In the genomic region with DNA sequence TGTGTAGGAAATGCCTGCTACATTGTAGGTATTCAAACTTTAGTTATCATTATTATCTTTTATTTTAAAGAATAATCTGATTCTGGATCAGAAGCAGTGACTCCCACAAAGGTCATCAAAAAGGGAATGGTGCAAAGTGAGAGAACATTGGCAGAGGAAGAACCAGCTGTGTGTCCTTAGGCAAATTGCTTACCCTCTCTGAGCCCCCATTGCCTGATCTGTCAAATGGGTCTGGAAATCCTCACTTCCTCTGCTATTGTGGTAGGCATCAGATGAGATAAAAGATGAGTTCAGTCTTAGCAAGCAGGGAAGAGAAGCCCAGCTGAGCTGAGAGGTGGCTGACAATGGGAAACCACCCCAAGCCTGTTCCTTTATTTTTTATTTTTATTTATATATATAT, we compare ENCODE assay signal across 19 cellular contexts. TPM values are rescaled to one million over a fixed set of nuclear protein-coding genes. Genes with fewer than 3 reads are reported as not detected.
DNase-seq lines count a peak whose midpoint lies in the region; ATAC-seq, FAIRE-seq and TF ChIP-seq lines count a peak whose summit lies in the region.
"Had no signal": no experiment of that assay in that cellular context is flagged by ENCODE, and none has a peak within 500 bp of the region (broad histone marks: within the 10 kb centered on the region; RNA-seq: fewer than 3 reads in every experiment).

No MANE protein-coding gene starts in this region.

- TF ChIP-seq RAD21 in A549 (conservative IDR thresholded peaks at IDR 0.05 in 1 of 2, IDR thresholded peaks at IDR 0.05 in 1 of 2): no peak

- DNase-seq in A549 (ENCODE audit: low read depth in 1 of 2, low spot score in 1 of 2) (no peak), activated B cell treated with CpG ODN at 0.5 μM for 24 hours (no peak), HEK293T (ENCODE audit: extremely low spot score) (no peak), SIG-M5 treated with dmso at 0.1 percent for 504 hours (lab: John Stamatoyannopoulos, UW; ENCODE audit: unreplicated experiment) (no peak), colonic mucosa (no peak), kidney glomerular epithelial cell (lab: John Stamatoyannopoulos, UW) (no peak)
- DNase-seq: 8988T; CD4-positive, alpha-beta T cell; CD8-positive, alpha-beta memory T cell; DMS53; DMS79 treated with DMSO at 0.1 percent for 48 hours; GF-D8; H9 had no signal

- no peaks in the 10 kb centered on the region for H3K27me3 ChIP-seq in BLaER1 treated with 17β-estradiol and CSF1 and Interleukin-3, amounts not matched to agents 10 nM and 100 nM
- H3K27me3 ChIP-seq in colonic mucosa: no peaks in the 10 kb centered on the region

- H3K4me1 Mint-ChIP-seq in activated B cell treated with CpG ODN at 0.5 μM for 24 hours: peaks cover 76% of the 10 kb centered on the region
- H3K4me1 Mint-ChIP-seq in dendritic cell treated with granulocyte-macrophage colony-stimulating factor and Interleukin-4, amounts not matched to agents 40 ng/mL and 50 ng/mL, for 4 days (ENCODE audit: low read depth): peaks cover 81% of the 10 kb centered on the region
- H3K4me1 Mint-ChIP-seq: CD8-positive, alpha-beta memory T cell; H9 had no signal

- H3K4me3 ChIP-seq in A549: no peak overlapping the region
- H3K4me3 ChIP-seq in BLaER1 treated with 17β-estradiol and CSF1 and Interleukin-3, amounts not matched to agents 10 nM and 100 nM: no peak overlapping the region
- H3K4me3 ChIP-seq in colonic mucosa: no peak overlapping the region
- H3K4me3 ChIP-seq: GM23338 had no signal

- H3K36me3 ChIP-seq in BLaER1 treated with 17β-estradiol and CSF1 and Interleukin-3, amounts not matched to agents 10 nM and 100 nM: no peaks in the 10 kb centered on the region
- no peaks in the 10 kb centered on the region for H3K36me3 ChIP-seq in colonic mucosa

- H3K27me3 Mint-ChIP-seq in activated B cell treated with CpG ODN at 0.5 μM for 24 hours: no peaks in the 10 kb centered on the region
- H3K27me3 Mint-ChIP-seq in dendritic cell treated with granulocyte-macrophage colony-stimulating factor and Interleukin-4, amounts not matched to agents 40 ng/mL and 50 ng/mL, for 4 days: no peaks in the 10 kb centered on the region
- H3K27me3 Mint-ChIP-seq: CD4-positive, alpha-beta T cell had no signal

- TF ChIP-seq CTCF in A549 (IDR thresholded peaks at IDR 0.05) (no peak), activated B cell treated with CpG ODN at 0.5 μM for 24 hours (IDR thresholded peaks at IDR 0.05) (no peak), colonic mucosa (IDR thresholded peaks at IDR 0.05) (no peak)

- no peak for ATAC-seq in A549
- ATAC-seq in activated B cell treated with CpG ODN at 0.5 μM for 24 hours (ENCODE audit: low read depth): no peak
- ATAC-seq: GM23338, HCT116 had no signal

- no peak for TF ChIP-seq EP300 in A549 (IDR thresholded peaks at IDR 0.05)

- H3K9me3 Mint-ChIP-seq in activated B cell treated with CpG ODN at 0.5 μM for 24 hours: no peaks in the 10 kb centered on the region
- H3K9me3 Mint-ChIP-seq in dendritic cell treated with granulocyte-macrophage colony-stimulating factor and Interleukin-4, amounts not matched to agents 40 ng/mL and 50 ng/mL, for 4 days: no peaks in the 10 kb centered on the region
- H3K9me3 Mint-ChIP-seq: CD4-positive, alpha-beta T cell; CD8-positive, alpha-beta memory T cell; GM23338; H9 had no signal

- H3K36me3 Mint-ChIP-seq in activated B cell treated with CpG ODN at 0.5 μM for 24 hours (ENCODE audit: low read depth): peaks cover 25% of the 10 kb centered on the region
- no peaks in the 10 kb centered on the region for H3K36me3 Mint-ChIP-seq in dendritic cell treated with granulocyte-macrophage colony-stimulating factor and Interleukin-4, amounts not matched to agents 40 ng/mL and 50 ng/mL, for 4 days (ENCODE audit: low read depth)
- H3K36me3 Mint-ChIP-seq: CD8-positive, alpha-beta memory T cell had no signal

- H3K9me3 ChIP-seq in A549 (peaks cover 2% of the 10 kb centered on the region; the same call in 1 of the 3 replicates), colonic mucosa (no peaks in the 10 kb centered on the region)
- peaks cover 0 to 11% (median 4%) of the 10 kb centered on the region in 11 experiments; a peak in 9 of 22 replicates for H3K9me3 ChIP-seq in BLaER1 treated with 17β-estradiol and CSF1 and Interleukin-3, amounts not matched to agents 10 nM and 100 nM (replicated peaks in 1 of 11)

- H3K4me1 ChIP-seq in A549: peaks cover 14% of the 10 kb centered on the region; the same call in 2 of the 3 replicates
- peaks cover 58 to 78% (median 70%) of the 10 kb centered on the region in 10 experiments for H3K4me1 ChIP-seq in BLaER1 treated with 17β-estradiol and CSF1 and Interleukin-3, amounts not matched to agents 10 nM and 100 nM
- H3K4me1 ChIP-seq in colonic mucosa: no peaks in the 10 kb centered on the region

- H3K4me2 ChIP-seq in A549: no peak overlapping the region
- peak overlapping the region; percentile 74 to 95 (median 89); a peak in 20 of 22 replicates for H3K4me2 ChIP-seq in BLaER1 treated with 17β-estradiol and CSF1 and Interleukin-3, amounts not matched to agents 10 nM and 100 nM
- H3K4me2 ChIP-seq: GM23338 had no signal

- no peak overlapping the region for H3K4me3 Mint-ChIP-seq in activated B cell treated with CpG ODN at 0.5 μM for 24 hours
- H3K4me3 Mint-ChIP-seq in dendritic cell treated with granulocyte-macrophage colony-stimulating factor and Interleukin-4, amounts not matched to agents 40 ng/mL and 50 ng/mL, for 4 days: no peak overlapping the region
- H3K4me3 Mint-ChIP-seq: CD14-positive monocyte; CD4-positive, alpha-beta T cell; CD8-positive, alpha-beta memory T cell; GM23338; H9 had no signal

- POLR2A ChIA-PET in A549 (lab: Yijun Ruan, JAX) (no interaction called here), activated B cell treated with CpG ODN at 0.5 μM for 24 hours (lab: Charles Lee) (interaction anchor here (0.7 to 2.4 kb wide), 4 partner anchors 10 to 28 kb away, joined by 3 to 6 read pairs (median 4); no protein-coding TSS in a partner anchor), HEK293T (lab: Yijun Ruan, JAX) (interaction anchor here (0.8 kb wide), 1 partner anchor 718 kb away, joined by 3 read pairs; no protein-coding TSS in a partner anchor)

- intact Hi-C loops in activated B cell treated with CpG ODN at 0.5 μM for 24 hours (cut with micrococcal nuclease) (no loop called here), colonic mucosa (cut with DNase I) (no loop called here)
- intact Hi-C loops in dendritic cell treated with granulocyte-macrophage colony-stimulating factor and Interleukin-4, amounts not matched to agents 40 ng/mL and 50 ng/mL, for 4 days (cut with micrococcal nuclease): no loop called here

- H3K27ac ChIP-seq in A549 (no peak overlapping the region), colonic mucosa (no peak overlapping the region)
- H3K27ac ChIP-seq in BLaER1 treated with 17β-estradiol and CSF1 and Interleukin-3, amounts not matched to agents 10 nM and 100 nM: peak overlapping the region in 9 of 11 experiments; percentile 50 to 84 (median 73); a peak in 13 of 22 replicates

- TF ChIP-seq POLR2A in A549 (IDR thresholded peaks at IDR 0.05; ENCODE audit: low read length): no peak

- no peaks in the 10 kb centered on the region for H4K20me1 ChIP-seq in BLaER1 treated with 17β-estradiol and CSF1 and Interleukin-3, amounts not matched to agents 10 nM and 100 nM

- CTCF ChIA-PET in A549 (lab: Yijun Ruan, JAX): interaction anchor here (0.6 to 1.6 kb wide), 5 partner anchors 17 to 1716 kb away, joined by 3 to 6 read pairs (median 3); a partner anchor contains a TSS
- CTCF ChIA-PET in activated B cell treated with CpG ODN at 0.5 μM for 24 hours (lab: Charles Lee): no interaction called here
- CTCF ChIA-PET in HEK293T (lab: Yijun Ruan, JAX): no interaction called here

- 0 out of 22 replicates have a peak overlapping the region, but pooled peaks of 3 of the 11 experiments have one; percentile 60 to 68 (median 64) for H3K9ac ChIP-seq in BLaER1 treated with 17β-estradiol and CSF1 and Interleukin-3, amounts not matched to agents 10 nM and 100 nM
- H3K9ac ChIP-seq in colonic mucosa (ENCODE audit: low read depth in 2 of 2, low read length in 2 of 2): no peak overlapping the region

- no peak for FAIRE-seq in A549 (lab: Jason Lieb, UNC)
- FAIRE-seq: GM18507 had no signal

- H3K27ac Mint-ChIP-seq in activated B cell treated with CpG ODN at 0.5 μM for 24 hours: peak overlapping the region; percentile 50
- H3K27ac Mint-ChIP-seq in dendritic cell treated with granulocyte-macrophage colony-stimulating factor and Interleukin-4, amounts not matched to agents 40 ng/mL and 50 ng/mL, for 4 days: peak overlapping the region; percentile 85
- H3K27ac Mint-ChIP-seq: CD4-positive, alpha-beta T cell; CD8-positive, alpha-beta memory T cell; GM23338; H9 had no signal

TF ChIP-seq in A549, 52 proteins besides CTCF, POLR2A, EP300 and RAD21:
- no peak for TF ChIP-seq HDAC2 (IDR thresholded peaks at IDR 0.05)
- peak; percentile 56 for TF ChIP-seq ZFP36 (IDR thresholded peaks at IDR 0.05; ENCODE audit: borderline replicate concordance, partially characterized antibody)
- no peak for TF ChIP-seq KDM5A (IDR thresholded peaks at IDR 0.05)
- TF ChIP-seq CEBPB (IDR thresholded peaks at IDR 0.05): no peak

TF ChIP-seq in HEK293T, 16 proteins besides CTCF, POLR2A, EP300 and RAD21:
- no peak for TF ChIP-seq ELF4 (IDR thresholded peaks at IDR 0.05)
- no peak for TF ChIP-seq NFRKB (IDR thresholded peaks at IDR 0.05)
- TF ChIP-seq FOXM1 (IDR thresholded peaks at IDR 0.05; ENCODE audit: borderline replicate concordance): no peak
- no peak for TF ChIP-seq FOXK2 (IDR thresholded peaks at IDR 0.05)

RNA-seq across cellular contexts. Expression of a gene that starts 24.3 kb away (rescaled TPM):
- polyA plus RNA-seq in A549 (2011; rRNA removed) (6.0 and 8.2 TPM in 2 replicates), A549 (2017; fragmentation: RNase III; extraction: RNeasy Plus Mini Kit Qiagen cat#74134 plus additional on column Dnase treatment) (2.5 to 2.8 TPM (median 2.8 TPM) in 3 replicates)
- polyA plus RNA-seq in A549 (2012; cell fraction: cytosol; rRNA removed): 3.6 and 4.2 TPM in 2 replicates
- polyA plus RNA-seq in A549 (2012; cell fraction: nucleus; rRNA removed): 13.4 and 13.8 TPM in 2 replicates
- 16.9 and 22.0 TPM in 2 replicates for polyA minus RNA-seq in A549 (2011; rRNA and poly(A)+ RNA removed)
- total RNA-seq in activated B cell treated with CpG ODN at 0.5 μM for 24 hours (449 and 525 TPM in 2 replicates), colonic mucosa (1 to 10 TPM; 9.1 to 9.6 TPM)

Comparison
In these comparisons a context has a peak if more than half of its experiments do, and no peak if none do; other contexts are left out.
1. H3K27ac ChIP-seq: peak in BLaER1 treated with 17β-estradiol and CSF1 and Interleukin-3, amounts not matched to agents 10 nM and 100 nM (9 of 11); none in A549 (0 of 2) and colonic mucosa (single experiment).
2. RNA of a gene that starts 24.3 kb away (total RNA-seq): 449 to 525 TPM in activated B cell treated with CpG ODN at 0.5 μM for 24 hours; 9.1 to 9.6 TPM in colonic mucosa; every median in the first group is over 10 times any median in the second.